13 cellular contexts compared by ENCODE assay signal in the genomic region with DNA sequence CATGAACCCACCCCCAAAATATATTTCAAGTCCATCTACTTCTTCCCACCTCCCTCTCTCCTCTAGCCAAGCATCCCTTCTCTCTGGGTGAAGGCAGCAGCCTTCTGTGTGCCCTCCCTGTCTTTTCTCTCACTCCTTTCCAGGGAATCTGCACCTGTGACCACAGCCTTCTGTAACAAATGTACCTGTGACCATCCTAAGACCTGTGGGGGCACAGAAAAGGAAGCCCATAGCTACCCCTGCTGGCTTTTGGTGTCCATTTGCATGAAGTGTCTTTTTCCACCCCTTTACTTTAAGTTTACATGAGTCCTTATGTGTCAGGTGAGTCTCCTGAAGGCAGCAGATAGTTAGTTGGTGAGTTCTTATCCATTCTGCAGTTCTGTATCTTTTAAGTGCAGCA. TPM values are rescaled to one million over a fixed set of nuclear protein-coding genes. Genes with fewer than 3 reads are reported as not detected.
DNase-seq lines count a peak whose midpoint lies in the region; ATAC-seq, FAIRE-seq and TF ChIP-seq lines count a peak whose summit lies in the region.
"Had no signal": no experiment of that assay in that cellular context is flagged by ENCODE, and none has a peak within 500 bp of the region (broad histone marks: within the 10 kb centered on the region; RNA-seq: fewer than 3 reads in every experiment).

No MANE protein-coding gene starts in this region.

- ATAC-seq in left lobe of liver = peak; percentile 43
- no peak for ATAC-seq in GM18511 (IDR thresholded peaks at IDR 0.05; ENCODE audit: unreplicated experiment)

- in situ Hi-C loops in SK-MEL-5 (cut with HindIII; ENCODE audit: low pct_unique_long_range_greater_than_20kb, low sequenced_read_pairs) = no loop called here

- peak; percentile 12 for DNase-seq in NCI-H345 (lab: John Stamatoyannopoulos, UW)
- DNase-seq in NCI-H345 treated with DMSO at 0.1 percent for 48 hours (lab: John Stamatoyannopoulos, UW; ENCODE audit: unreplicated experiment) = no peak
- no peak for DNase-seq in GM12891 (ENCODE audit: insufficient read length, low spot score)
- peak; percentile 40 for DNase-seq in SK-MEL-5 (ENCODE audit: low read depth, low spot score)
- no peak for DNase-seq in left lobe of liver (ENCODE audit: low spot score)
- no peak for DNase-seq in urothelium cell line (ENCODE audit: low spot score)
- no peak for DNase-seq in AG08396 (ENCODE audit: low spot score)
- DNase-seq: effector memory CD4-positive, alpha-beta T cell; foreskin melanocyte; GM23248; NCI-H2171 treated with DMSO at 0.1 percent for 48 hours; transverse colon had no signal

- TF ChIP-seq POLR2A in GM12891 (IDR thresholded peaks at IDR 0.05; ENCODE audit: low read depth, low read length) = no peak

- no peak for FAIRE-seq in GM12891 (lab: Jason Lieb, UNC)
- no peak for FAIRE-seq in urothelium cell line (lab: Jason Lieb, UNC)

TF ChIP-seq in GM12891, 5 proteins besides CTCF, POLR2A, EP300 and RAD21:
- TF ChIP-seq SPI1 (IDR thresholded peaks at IDR 0.05; ENCODE audit: low read depth, low read length) (no peak), TAF1 (IDR thresholded peaks at IDR 0.05; ENCODE audit: low read depth, low read length) (no peak), POU2F2 (IDR thresholded peaks at IDR 0.05; ENCODE audit: low read depth, low read length) (peak; percentile 19; the same call in 1 of the 2 replicates), POLR2AphosphoS5 (IDR thresholded peaks at IDR 0.05; ENCODE audit: low read depth, low read length) (no peak), PAX5 (IDR thresholded peaks at IDR 0.05; ENCODE audit: insufficient read depth, low read length, severe bottlenecking) (no peak)

RNA-seq across cellular contexts. Expression of a gene that starts 2.0 kb away (rescaled TPM):
- 16.5 TPM for polyA plus RNA-seq in GM12891 (2012; ENCODE audit: low read depth, missing spikeins)
- 3.4 and 10.1 TPM in 2 replicates for total RNA-seq in SK-MEL-5 (2014; rRNA removed; shearing (Covaris generic))
- polyA plus RNA-seq in SK-MEL-5 (2015; cell fraction: cytosol; rRNA removed) = 0.56 and 3.1 TPM in 2 replicates
- polyA plus RNA-seq in SK-MEL-5 (2015; cell fraction: nucleus; rRNA removed) = 2.9 and 6.3 TPM in 2 replicates
- total RNA-seq in left lobe of liver = 6.6 TPM
- total RNA-seq: GM23248 had no signal

RNA-seq across cellular contexts. Expression of a gene that starts 49.2 kb away (rescaled TPM):
- polyA plus RNA-seq in GM12891 (2012; ENCODE audit: low read depth, missing spikeins) = 14.2 TPM
- total RNA-seq in SK-MEL-5 (2014; rRNA removed; shearing (Covaris generic)) = 16.1 and 21.2 TPM in 2 replicates
- polyA plus RNA-seq in SK-MEL-5 (2015; cell fraction: cytosol; rRNA removed) = 28.4 and 40.8 TPM in 2 replicates
- 11.1 and 13.4 TPM in 2 replicates for polyA plus RNA-seq in SK-MEL-5 (2015; cell fraction: nucleus; rRNA removed)
- total RNA-seq in left lobe of liver = 63.7 TPM

Comparison
In these comparisons a context has a peak if more than half of its experiments do, and no peak if none do; other contexts are left out.
1. DNase-seq: peak in NCI-H345 (single experiment) and SK-MEL-5 (single experiment); none in NCI-H345 treated with DMSO at 0.1 percent for 48 hours (single experiment), GM12891 (single experiment), left lobe of liver (single experiment), urothelium cell line (single experiment) and AG08396 (single experiment).